ENCODE assay signal across 20 cellular contexts in the genomic region with DNA sequence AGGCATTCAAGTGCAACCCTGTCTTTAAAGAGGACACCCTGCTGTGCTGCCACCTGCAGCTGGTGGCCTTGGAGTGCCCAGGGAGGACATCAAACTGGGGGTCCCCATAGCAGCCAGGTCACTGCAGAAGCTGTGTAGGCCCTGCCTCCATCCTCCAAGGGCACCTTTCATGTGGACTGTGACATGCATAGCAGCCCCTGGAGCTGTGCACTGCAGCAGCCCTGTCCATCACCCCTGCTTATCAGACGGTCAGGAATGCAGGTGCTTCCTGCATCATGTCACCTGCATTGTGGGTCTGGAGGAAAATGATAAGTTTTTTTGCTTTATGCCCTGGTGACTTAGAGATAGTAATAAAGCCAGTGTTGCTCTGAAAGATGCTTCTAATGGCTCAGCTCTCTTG.
DNase-seq lines count a peak whose midpoint lies in the region; ATAC-seq and TF ChIP-seq lines count a peak whose summit lies in the region.
"Had no signal": no experiment of that assay in that cellular context is flagged by ENCODE, and none has a peak within 500 bp of the region (broad histone marks: within the 10 kb centered on the region; RNA-seq: fewer than 3 reads in every experiment).

No MANE protein-coding gene starts in this region.

- peaks cover 3% of the 10 kb centered on the region for H3K36me3 Mint-ChIP-seq in osteocyte (ENCODE audit: unreplicated experiment)
- H3K36me3 Mint-ChIP-seq: activated naive CD4-positive, alpha-beta T cell treated with anti-CD3 and anti-CD28 coated beads, Interleukin-2, amount 50 U/mL, for 24 hours; IgD-negative memory B cell; stimulated activated naive B cell treated with anti-CD40 and anti-IgM and Interleukin-4, amounts not matched to agents 10 μg/mL and 1 μg/mL and 100 μg/mL, for 72 hours had no signal

- no peak overlapping the region for H3K4me3 ChIP-seq in H7 (ENCODE audit: insufficient read depth, low read depth, low read length)
- H3K4me3 ChIP-seq in dorsolateral prefrontal cortex: no peak overlapping the region
- H3K4me3 ChIP-seq: A549, pancreas, upper lobe of left lung had no signal

- no peak overlapping the region for H3K27ac Mint-ChIP-seq in osteocyte (ENCODE audit: unreplicated experiment)
- H3K27ac Mint-ChIP-seq: activated naive CD4-positive, alpha-beta T cell treated with anti-CD3 and anti-CD28 coated beads, Interleukin-2, amount 50 U/mL, for 24 hours; CD4-positive, alpha-beta T cell; IgD-negative memory B cell; stimulated activated naive B cell treated with anti-CD40 and anti-IgM and Interleukin-4, amounts not matched to agents 10 μg/mL and 1 μg/mL and 100 μg/mL, for 72 hours; T-helper 1 cell treated with Interleukin-12 subunit alpha and Interleukin-12 subunit beta and Interleukin-4 antibody, amounts not matched to agents 30 μg/mL and 1 μg/mL, for 36 hours had no signal

- no peak overlapping the region for H3K4me3 Mint-ChIP-seq in osteocyte (ENCODE audit: unreplicated experiment)
- H3K4me3 Mint-ChIP-seq: activated naive CD4-positive, alpha-beta T cell treated with anti-CD3 and anti-CD28 coated beads, Interleukin-2, amount 50 U/mL, for 24 hours; CD4-positive, alpha-beta T cell; IgD-negative memory B cell; stimulated activated naive B cell treated with anti-CD40 and anti-IgM and Interleukin-4, amounts not matched to agents 10 μg/mL and 1 μg/mL and 100 μg/mL, for 72 hours; T-helper 1 cell treated with Interleukin-12 subunit alpha and Interleukin-12 subunit beta and Interleukin-4 antibody, amounts not matched to agents 30 μg/mL and 1 μg/mL, for 36 hours had no signal

- no peaks in the 10 kb centered on the region for H3K36me3 ChIP-seq in H7 (replicated peaks; ENCODE audit: control insufficient read depth, insufficient read depth, low read length)
- H3K36me3 ChIP-seq: brain microvascular endothelial cell, pancreas had no signal

- DNase-seq in activated CD4-positive, CD25-positive, alpha-beta regulatory T cell treated with anti-CD3 and anti-CD28 coated beads, Interleukin-2, amount 50 U/mL, for 72 hours: peak; percentile 16
- DNase-seq in H7: peak; percentile 13
- DNase-seq in dorsolateral prefrontal cortex: peak in 7 of 10 donors; percentile 4 to 32 (median 24)
- peak; percentile 75 for DNase-seq in osteocyte (ENCODE audit: extremely low spot score, unreplicated experiment)
- DNase-seq in NCI-H2029 (lab: John Stamatoyannopoulos, UW): no peak
- no peak for DNase-seq in activated CD4-positive, alpha-beta T cell treated with anti-CD3 and anti-CD28 coated beads, Interleukin-2, amount 50 U/mL, for 4 hours
- DNase-seq: NCI-H1092; NCI-H2171; NCI-H82; stimulated activated naive B cell treated with anti-CD40 and anti-IgM and Interleukin-4, amounts not matched to agents 10 μg/mL and 1 μg/mL and 100 μg/mL, for 72 hours had no signal

- H3K27me3 ChIP-seq in H7 (ENCODE audit: control insufficient read depth, insufficient read depth, low read length): no peaks in the 10 kb centered on the region
- no peaks in the 10 kb centered on the region for H3K27me3 ChIP-seq in dorsolateral prefrontal cortex
- H3K27me3 ChIP-seq: brain microvascular endothelial cell, pancreas, upper lobe of left lung had no signal

- H3K27ac ChIP-seq in dorsolateral prefrontal cortex: peak overlapping the region in 15 of 59 donors; percentile 11 to 58 (median 36)
- H3K27ac ChIP-seq: A549, brain microvascular endothelial cell, pancreas, upper lobe of left lung had no signal

- intact Hi-C loops in dorsolateral prefrontal cortex (cut with DNase I): loop anchor here (5.0 to 10.0 kb wide), 3 partner anchors 188 to 1136 kb away; a partner anchor contains a TSS

- H3K27me3 Mint-ChIP-seq in osteocyte (ENCODE audit: unreplicated experiment): no peaks in the 10 kb centered on the region

- TF ChIP-seq CTCF in dorsolateral prefrontal cortex (IDR thresholded peaks at IDR 0.05 in 54 of 56, conservative IDR thresholded peaks at IDR 0.05 in 2 of 56; ENCODE audit: low read depth in 1 of 56, partially characterized antibody in 56 of 56): no peak
- no peak for TF ChIP-seq CTCF in osteocyte (IDR thresholded peaks at IDR 0.05)

- H3K4me1 Mint-ChIP-seq in osteocyte (ENCODE audit: unreplicated experiment): no peaks in the 10 kb centered on the region

- no peaks in the 10 kb centered on the region for H3K9me3 Mint-ChIP-seq in osteocyte (ENCODE audit: unreplicated experiment)
- H3K9me3 Mint-ChIP-seq: activated naive CD4-positive, alpha-beta T cell treated with anti-CD3 and anti-CD28 coated beads, Interleukin-2, amount 50 U/mL, for 24 hours; CD4-positive, alpha-beta T cell; IgD-negative memory B cell; stimulated activated naive B cell treated with anti-CD40 and anti-IgM and Interleukin-4, amounts not matched to agents 10 μg/mL and 1 μg/mL and 100 μg/mL, for 72 hours; T-helper 1 cell treated with Interleukin-12 subunit alpha and Interleukin-12 subunit beta and Interleukin-4 antibody, amounts not matched to agents 30 μg/mL and 1 μg/mL, for 36 hours had no signal

- ATAC-seq in activated CD4-positive, CD25-positive, alpha-beta regulatory T cell treated with anti-CD3 and anti-CD28 coated beads, Interleukin-2, amount 50 U/mL, for 24 hours: no peak
- no peak for ATAC-seq in GM21529 (IDR thresholded peaks at IDR 0.05; ENCODE audit: unreplicated experiment)
- ATAC-seq: pancreas; stimulated activated naive B cell treated with anti-CD40 and anti-IgM and Interleukin-4, amounts not matched to agents 10 μg/mL and 1 μg/mL and 100 μg/mL, for 72 hours had no signal

Comparison
In these comparisons a context has a peak if more than half of its experiments do, and no peak if none do; other contexts are left out.
1. DNase-seq: peak in activated CD4-positive, CD25-positive, alpha-beta regulatory T cell treated with anti-CD3 and anti-CD28 coated beads, Interleukin-2, amount 50 U/mL, for 72 hours (single experiment), H7 (single experiment), dorsolateral prefrontal cortex (7 of 10) and osteocyte (single experiment); none in NCI-H2029 (single experiment) and activated CD4-positive, alpha-beta T cell treated with anti-CD3 and anti-CD28 coated beads, Interleukin-2, amount 50 U/mL, for 4 hours (0 of 2).